Comparison of ENCODE assay signal across 13 cellular contexts in genomic region chr10:61612009-61612408, GRCh38. TPM values are rescaled to one million over a fixed set of nuclear protein-coding genes. Genes with fewer than 3 reads are reported as not detected.
DNase-seq lines count a peak whose midpoint lies in the region; ATAC-seq and TF ChIP-seq lines count a peak whose summit lies in the region.
"Had no signal": no experiment of that assay in that cellular context is flagged by ENCODE, and none has a peak within 500 bp of the region (broad histone marks: within the 10 kb centered on the region; RNA-seq: fewer than 3 reads in every experiment).

No MANE protein-coding gene starts in this region.

- TF ChIP-seq CTCF in heart right ventricle (IDR thresholded peaks at IDR 0.05) (no peak), VCaP (conservative IDR thresholded peaks at IDR 0.05) (no peak), mesothelial cell of epicardium (IDR thresholded peaks at IDR 0.05; ENCODE audit: unreplicated experiment) (no peak), type B pancreatic cell (conservative IDR thresholded peaks at IDR 0.05) (no peak)

- H3K27me3 Mint-ChIP-seq in mesothelial cell of epicardium (ENCODE audit: low read depth) (no peaks in the 10 kb centered on the region), type B pancreatic cell (no peaks in the 10 kb centered on the region)

- intact Hi-C loops in left cardiac atrium (cut with DNase I), result no loop called here
- intact Hi-C loops in heart right ventricle (cut with DNase I), result no loop called here

- H3K4me3 ChIP-seq in heart right ventricle, result no peak overlapping the region

- DNase-seq in left cardiac atrium, result peak; percentile 28
- DNase-seq in heart right ventricle, result no peak
- peak; percentile 29 to 53 for DNase-seq in mesothelial cell of epicardium (ENCODE audit: low spot score in 2 of 2, unreplicated experiment in 2 of 2)
- no peak for DNase-seq in type B pancreatic cell (ENCODE audit: extremely low spot score, unreplicated experiment)
- no peak for DNase-seq in putamen (ENCODE audit: low spot score)
- no peak for DNase-seq in activated CD4-positive, alpha-beta T cell treated with anti-CD3 and anti-CD28 coated beads, Interleukin-2, amount 50 U/mL, for 4 hours
- DNase-seq: KG1, NCI-H1436, NCI-H774 had no signal

- H3K27ac Mint-ChIP-seq in mesothelial cell of epicardium, result peak overlapping the region; percentile 86
- H3K27ac Mint-ChIP-seq in type B pancreatic cell, result peak overlapping the region; percentile 52

- no peaks in the 10 kb centered on the region for H3K36me3 Mint-ChIP-seq in mesothelial cell of epicardium
- H3K36me3 Mint-ChIP-seq in type B pancreatic cell, result no peaks in the 10 kb centered on the region

- H3K36me3 ChIP-seq in heart right ventricle, result no peaks in the 10 kb centered on the region

- peaks cover 0 to 7% (median 0%) of the 10 kb centered on the region in 9 donors for H3K4me1 ChIP-seq in heart right ventricle

- ATAC-seq in left cardiac atrium (no peak), heart right ventricle (no peak), HG03196 (IDR thresholded peaks at IDR 0.05; ENCODE audit: unreplicated experiment) (no peak)

- no peak overlapping the region for H3K4me3 Mint-ChIP-seq in mesothelial cell of epicardium
- H3K4me3 Mint-ChIP-seq in type B pancreatic cell, result peak overlapping the region; percentile 21

- H3K4me1 Mint-ChIP-seq in mesothelial cell of epicardium (peaks cover 54% of the 10 kb centered on the region), type B pancreatic cell (ENCODE audit: unreplicated experiment) (peaks cover 15% of the 10 kb centered on the region)

- H3K27ac ChIP-seq in heart right ventricle (no peak overlapping the region), VCaP (peak overlapping the region; percentile 63)
- H3K27ac ChIP-seq: C4-2B had no signal

- WGBS in heart right ventricle, 2 donors, result 26 to 36% methylated on average over 2 of the region's 2 CpGs

- H3K27me3 ChIP-seq in heart right ventricle, result no peaks in the 10 kb centered on the region

- no peaks in the 10 kb centered on the region for H3K9me3 Mint-ChIP-seq in mesothelial cell of epicardium
- peaks cover 3% of the 10 kb centered on the region for H3K9me3 Mint-ChIP-seq in type B pancreatic cell

- H3K9me3 ChIP-seq in heart right ventricle, result no peaks in the 10 kb centered on the region

RNA-seq across cellular contexts. Expression of gene CABCOCO1, which starts 50.7 kb away (rescaled TPM):
- total RNA-seq in left cardiac atrium (not detected), heart right ventricle (not detected), mesothelial cell of epicardium (2.5 to 4.8 TPM (median 2.5 TPM) in 3 replicates), type B pancreatic cell (ENCODE audit: low replicate concordance) (not detected in 2 replicates)
- polyA plus RNA-seq in heart right ventricle, result under 1 TPM; 0.03 to 0.15 TPM
- total RNA-seq: H1 had no signal
- polyA plus RNA-seq: H1 had no signal

Comparison
In these comparisons a context has a peak if more than half of its experiments do, and no peak if none do; other contexts are left out.
1. DNase-seq: peak in left cardiac atrium (single experiment) and mesothelial cell of epicardium (2 of 2); none in heart right ventricle (0 of 2), type B pancreatic cell (single experiment), putamen (single experiment) and activated CD4-positive, alpha-beta T cell treated with anti-CD3 and anti-CD28 coated beads, Interleukin-2, amount 50 U/mL, for 4 hours (0 of 2).